28 cellular contexts compared by ENCODE assay signal in genomic region chr5:68376931-68377330, GRCh38.
DNase-seq lines count a peak whose midpoint lies in the region; ATAC-seq, FAIRE-seq and TF ChIP-seq lines count a peak whose summit lies in the region.
"Had no signal": no experiment of that assay in that cellular context is flagged by ENCODE, and none has a peak within 500 bp of the region (broad histone marks: within the 10 kb centered on the region; RNA-seq: fewer than 3 reads in every experiment).

No MANE protein-coding gene starts in this region.

- ATAC-seq in stimulated activated naive CD8-positive, alpha-beta T cell treated with anti-CD3 and anti-CD28 coated beads, Interleukin-15, amount 100 ng/mL, for 72 hours, result no peak
- ATAC-seq: A549; body of pancreas; gastroesophageal sphincter; naive thymus-derived CD8-positive, alpha-beta T cell; PC-3 had no signal

- no peak overlapping the region for H3K4me2 ChIP-seq in parathyroid adenoma (ENCODE audit: low read length)
- H3K4me2 ChIP-seq: A549 had no signal

- CTCF ChIA-PET in AG04450 (lab: Charles Lee), result no interaction called here
- CTCF ChIA-PET in RWPE1 (lab: Yijun Ruan, JAX), result interaction anchor here (0.6 kb wide), 1 partner anchor 11 kb away, joined by 3 read pairs; no protein-coding TSS in a partner anchor

- H3K27ac Mint-ChIP-seq in stimulated activated naive CD8-positive, alpha-beta T cell treated with anti-CD3 and anti-CD28 coated beads, Interleukin-15, amount 100 ng/mL, for 72 hours, result no peak overlapping the region
- H3K27ac Mint-ChIP-seq: HFFc6; stimulated activated naive CD8-positive, alpha-beta T cell treated with anti-CD3 and anti-CD28 coated beads, Interleukin-15, Interleukin-2, amounts not matched to agents 100 ng/mL and 50 ng/mL, for 24 hours had no signal

- no peaks in the 10 kb centered on the region for H3K79me2 ChIP-seq in parathyroid adenoma

- DNase-seq in AG04450 (ENCODE audit: low read depth, low spot score) (peak; percentile 2), RWPE1 (ENCODE audit: low spot score) (peak; percentile 62), fibroblast of gingiva (ENCODE audit: low read depth) (peak; percentile 54), SHP77 (lab: John Stamatoyannopoulos, UW) (no peak), GM19239 (ENCODE audit: insufficient read length, low spot score) (no peak)
- DNase-seq in stimulated activated naive CD8-positive, alpha-beta T cell treated with anti-CD3 and anti-CD28 coated beads, Interleukin-15, amount 100 ng/mL, for 72 hours, result no peak
- DNase-seq in stimulated activated CD8-positive, alpha-beta memory T cell treated with anti-CD3 and anti-CD28 coated beads, Interleukin-4, amount 100 ng/mL, for 48 hours, result no peak
- DNase-seq: activated CD4-positive, alpha-beta T cell treated with anti-CD3 and anti-CD28 coated beads, Interleukin-2, amount 50 U/mL, for 1 hour; activated CD8-positive, alpha-beta memory T cell treated with anti-CD3 and anti-CD28 coated beads, Interleukin-2, amount 50 U/mL, for 48 hours; activated naive CD8-positive, alpha-beta T cell treated with anti-CD3 and anti-CD28 coated beads, Interleukin-2, amount 10 ng/mL, durations not matched to agents 7 days and 5 days; body of pancreas; C1 segment of cervical spinal cord; Calu3; colonic mucosa; HFFc6; mesendoderm; naive thymus-derived CD8-positive, alpha-beta T cell; NCI-H1694; NCI-H82; PC-3; posterior cingulate gyrus had no signal

- H3K9me3 Mint-ChIP-seq in stimulated activated naive CD8-positive, alpha-beta T cell treated with anti-CD3 and anti-CD28 coated beads, Interleukin-15, amount 100 ng/mL, for 72 hours, result peaks cover 0 to 9% of the 10 kb centered on the region in 2 donors
- H3K9me3 Mint-ChIP-seq: HFFc6; naive thymus-derived CD8-positive, alpha-beta T cell; stimulated activated naive CD8-positive, alpha-beta T cell treated with anti-CD3 and anti-CD28 coated beads, Interleukin-15, Interleukin-2, amounts not matched to agents 100 ng/mL and 50 ng/mL, for 24 hours had no signal

- no peak overlapping the region for H3K27ac ChIP-seq in AG04450 (ENCODE audit: low read depth, low read length)
- no peak overlapping the region for H3K27ac ChIP-seq in RWPE1
- no peak overlapping the region for H3K27ac ChIP-seq in parathyroid adenoma
- H3K27ac ChIP-seq: A549, body of pancreas, colonic mucosa had no signal

- TF ChIP-seq CTCF in AG04450 (IDR thresholded peaks at IDR 0.05; ENCODE audit: low read depth, low read length), result no peak
- TF ChIP-seq CTCF in RWPE1 (conservative IDR thresholded peaks at IDR 0.05; ENCODE audit: low read depth), result no peak
- TF ChIP-seq CTCF in parathyroid adenoma (IDR thresholded peaks at IDR 0.05), result no peak

- H3K4me1 Mint-ChIP-seq in stimulated activated naive CD8-positive, alpha-beta T cell treated with anti-CD3 and anti-CD28 coated beads, Interleukin-15, amount 100 ng/mL, for 72 hours, result peaks cover 45% of the 10 kb centered on the region

- H3K36me3 ChIP-seq in parathyroid adenoma (ENCODE audit: control insufficient read depth, insufficient read depth, low read length), result no peaks in the 10 kb centered on the region
- H3K36me3 ChIP-seq: colonic mucosa, gastroesophageal sphincter had no signal

- no peaks in the 10 kb centered on the region for H3K27me3 Mint-ChIP-seq in stimulated activated naive CD8-positive, alpha-beta T cell treated with anti-CD3 and anti-CD28 coated beads, Interleukin-15, amount 100 ng/mL, for 72 hours
- H3K27me3 Mint-ChIP-seq: stimulated activated naive CD8-positive, alpha-beta T cell treated with anti-CD3 and anti-CD28 coated beads, Interleukin-15, Interleukin-2, amounts not matched to agents 100 ng/mL and 50 ng/mL, for 24 hours had no signal

- FAIRE-seq in GM19239 (lab: Jason Lieb, UNC), result no peak
- FAIRE-seq: A549, endometrium, GM18507 had no signal

- H3K9me3 ChIP-seq in AG04450 (ENCODE audit: control insufficient read depth, insufficient read depth, low read length) (no peaks in the 10 kb centered on the region), parathyroid adenoma (ENCODE audit: control insufficient read depth, low read length) (no peaks in the 10 kb centered on the region)
- H3K9me3 ChIP-seq: A549, body of pancreas, colonic mucosa, gastroesophageal sphincter had no signal

- H3K4me3 ChIP-seq in AG04450 (ENCODE audit: low read depth, low read length) (no peak overlapping the region), parathyroid adenoma (ENCODE audit: low read depth, low read length) (no peak overlapping the region)
- H3K4me3 ChIP-seq: A549, body of pancreas, colonic mucosa, gastroesophageal sphincter had no signal

- peak overlapping the region; percentile 69 for H2AFZ ChIP-seq in parathyroid adenoma

- H3K9ac ChIP-seq in parathyroid adenoma, result no peak overlapping the region

- no peak overlapping the region for H3K4me3 Mint-ChIP-seq in stimulated activated naive CD8-positive, alpha-beta T cell treated with anti-CD3 and anti-CD28 coated beads, Interleukin-15, amount 100 ng/mL, for 72 hours
- H3K4me3 Mint-ChIP-seq: activated naive CD8-positive, alpha-beta T cell treated with anti-CD3 and anti-CD28 coated beads, Interleukin-2, amount 10 ng/mL, durations not matched to agents 7 days and 5 days; HFFc6; stimulated activated naive CD8-positive, alpha-beta T cell treated with anti-CD3 and anti-CD28 coated beads, Interleukin-15, Interleukin-2, amounts not matched to agents 100 ng/mL and 50 ng/mL, for 24 hours; T-helper 1 cell treated with Interleukin-12 subunit alpha and Interleukin-12 subunit beta and Interleukin-4 antibody, amounts not matched to agents 30 μg/mL and 1 μg/mL, for 36 hours had no signal

- POLR2A ChIA-PET in AG04450 (lab: Yijun Ruan, JAX), result no interaction called here
- POLR2A ChIA-PET in RWPE1 (lab: Yijun Ruan, JAX; ENCODE audit: low non-redundant PET), result no interaction called here

- H3K4me1 ChIP-seq in parathyroid adenoma, result peaks cover 10% of the 10 kb centered on the region
- H3K4me1 ChIP-seq: A549, colonic mucosa, gastroesophageal sphincter had no signal

- H3K27me3 ChIP-seq in AG04450 (ENCODE audit: control insufficient read depth, insufficient read depth, low read length), result no peaks in the 10 kb centered on the region
- H3K27me3 ChIP-seq in parathyroid adenoma (ENCODE audit: control insufficient read depth, insufficient read depth, low read length), result no peaks in the 10 kb centered on the region
- H3K27me3 ChIP-seq: body of pancreas, colonic mucosa, gastroesophageal sphincter had no signal

Comparison
In these comparisons a context has a peak if more than half of its experiments do, and no peak if none do; other contexts are left out.
1. DNase-seq: peak in AG04450 (single experiment), RWPE1 (single experiment) and fibroblast of gingiva (single experiment); none in stimulated activated naive CD8-positive, alpha-beta T cell treated with anti-CD3 and anti-CD28 coated beads, Interleukin-15, amount 100 ng/mL, for 72 hours (0 of 2), stimulated activated CD8-positive, alpha-beta memory T cell treated with anti-CD3 and anti-CD28 coated beads, Interleukin-4, amount 100 ng/mL, for 48 hours (single experiment), SHP77 (0 of 2) and GM19239 (single experiment).